ENCODE assay signal across 19 cellular contexts in genomic region chr17:43952351-43952723, GRCh38. TPM values are rescaled to one million over a fixed set of nuclear protein-coding genes. Genes with fewer than 3 reads are reported as not detected.
DNase-seq lines count a peak whose midpoint lies in the region; ATAC-seq and TF ChIP-seq lines count a peak whose summit lies in the region.
"Had no signal": no experiment of that assay in that cellular context is flagged by ENCODE, and none has a peak within 500 bp of the region (broad histone marks: within the 10 kb centered on the region; RNA-seq: fewer than 3 reads in every experiment).

No MANE protein-coding gene starts in this region.

- H3K27ac ChIP-seq in brain microvascular endothelial cell = no peak overlapping the region
- H3K27ac ChIP-seq: 22Rv1, sigmoid colon, stomach had no signal

- no peak for ATAC-seq in stimulated activated effector memory CD8-positive, alpha-beta T cell treated with anti-CD3 and anti-CD28 coated beads, Interleukin-12 subunit alpha, Interleukin-12 subunit beta, amount 100 ng/mL, for 72 hours
- ATAC-seq: HCT116; natural killer cell treated with Interleukin-12 subunit alpha and Interleukin-12 subunit beta and Interleukin-15 and Interleukin-18, amount 100 ng/mL, for 72 hours had no signal

- H3K36me3 ChIP-seq in brain microvascular endothelial cell (replicated peaks) = no peaks in the 10 kb centered on the region
- H3K36me3 ChIP-seq: sigmoid colon, stomach had no signal

- no peaks in the 10 kb centered on the region for H3K36me3 Mint-ChIP-seq in stimulated activated effector memory CD8-positive, alpha-beta T cell treated with anti-CD3 and anti-CD28 coated beads, Interleukin-12 subunit alpha, Interleukin-12 subunit beta, amount 100 ng/mL, for 72 hours
- no peaks in the 10 kb centered on the region for H3K36me3 Mint-ChIP-seq in activated naive CD8-positive, alpha-beta T cell treated with anti-CD3 and anti-CD28 coated beads for 36 hours
- H3K36me3 Mint-ChIP-seq: natural killer cell treated with Interleukin-12 subunit alpha and Interleukin-12 subunit beta and Interleukin-15 and Interleukin-18, amount 100 ng/mL, for 72 hours had no signal

- peaks cover 64% of the 10 kb centered on the region for H3K27me3 Mint-ChIP-seq in activated naive CD8-positive, alpha-beta T cell treated with anti-CD3 and anti-CD28 coated beads for 36 hours

- TF ChIP-seq CTCF in brain microvascular endothelial cell (IDR thresholded peaks at IDR 0.05; ENCODE audit: low read depth, low read length, missing control alignments) = no peak

- H3K4me3 Mint-ChIP-seq in stimulated activated effector memory CD8-positive, alpha-beta T cell treated with anti-CD3 and anti-CD28 coated beads, Interleukin-12 subunit alpha, Interleukin-12 subunit beta, amount 100 ng/mL, for 72 hours = peak overlapping the region; percentile 37
- H3K4me3 Mint-ChIP-seq in activated naive CD8-positive, alpha-beta T cell treated with anti-CD3 and anti-CD28 coated beads for 36 hours = no peak overlapping the region
- H3K4me3 Mint-ChIP-seq: natural killer cell treated with Interleukin-12 subunit alpha and Interleukin-12 subunit beta and Interleukin-15 and Interleukin-18, amount 100 ng/mL, for 72 hours had no signal

- H3K27me3 ChIP-seq in brain microvascular endothelial cell (replicated peaks) = peaks cover 37% of the 10 kb centered on the region

- peak; percentile 88 for DNase-seq in NCI-H82 (lab: John Stamatoyannopoulos, UW)
- no peak for DNase-seq in NCI-H82 treated with DMSO at 0.1 percent for 48 hours (lab: John Stamatoyannopoulos, UW; ENCODE audit: unreplicated experiment)
- DNase-seq in astrocyte of the hippocampus (ENCODE audit: low read depth, low spot score) = peak; percentile 51
- DNase-seq in islet precursor cell = peak; percentile 84
- no peak for DNase-seq in stimulated activated effector memory CD8-positive, alpha-beta T cell treated with anti-CD3 and anti-CD28 coated beads, Interleukin-12 subunit alpha, Interleukin-12 subunit beta, amount 100 ng/mL, for 72 hours (ENCODE audit: low spot score in 2 of 2)
- no peak for DNase-seq in brain microvascular endothelial cell
- no peak for DNase-seq in stimulated activated CD4-positive, alpha-beta T cell treated with anti-CD3 and anti-CD28 coated beads, Interleukin-4, amount 100 ng/mL, for 4 hours
- DNase-seq in activated naive CD8-positive, alpha-beta T cell treated with anti-CD3 and anti-CD28 coated beads for 36 hours = no peak
- DNase-seq: activated CD4-positive, CD25-positive, alpha-beta regulatory T cell treated with anti-CD3 and anti-CD28 coated beads, Interleukin-2, amount 50 U/mL, for 72 hours; activated T-cell treated with anti-CD3 and anti-CD28 coated beads for 4 hours; effector CD4-positive, alpha-beta T cell; MV-4-11; NCI-H2171 treated with DMSO at 0.1 percent for 48 hours; sigmoid colon; stomach had no signal

- no peak overlapping the region for H3K4me3 ChIP-seq in brain microvascular endothelial cell (ENCODE audit: low read depth, low read length)
- H3K4me3 ChIP-seq: sigmoid colon had no signal

- H3K4me1 Mint-ChIP-seq in stimulated activated effector memory CD8-positive, alpha-beta T cell treated with anti-CD3 and anti-CD28 coated beads, Interleukin-12 subunit alpha, Interleukin-12 subunit beta, amount 100 ng/mL, for 72 hours = peaks cover 11% of the 10 kb centered on the region
- peaks cover 3% of the 10 kb centered on the region for H3K4me1 Mint-ChIP-seq in activated naive CD8-positive, alpha-beta T cell treated with anti-CD3 and anti-CD28 coated beads for 36 hours

- no peak overlapping the region for H3K27ac Mint-ChIP-seq in stimulated activated effector memory CD8-positive, alpha-beta T cell treated with anti-CD3 and anti-CD28 coated beads, Interleukin-12 subunit alpha, Interleukin-12 subunit beta, amount 100 ng/mL, for 72 hours
- no peak overlapping the region for H3K27ac Mint-ChIP-seq in activated naive CD8-positive, alpha-beta T cell treated with anti-CD3 and anti-CD28 coated beads for 36 hours
- H3K27ac Mint-ChIP-seq: natural killer cell treated with Interleukin-12 subunit alpha and Interleukin-12 subunit beta and Interleukin-15 and Interleukin-18, amount 100 ng/mL, for 72 hours had no signal

- in situ Hi-C loops in brain microvascular endothelial cell (cut with HindIII; ENCODE audit: low pct_ligation_motif_present, low sequenced_read_pairs) = no loop called here

- H3K9me3 Mint-ChIP-seq in stimulated activated effector memory CD8-positive, alpha-beta T cell treated with anti-CD3 and anti-CD28 coated beads, Interleukin-12 subunit alpha, Interleukin-12 subunit beta, amount 100 ng/mL, for 72 hours = no peaks in the 10 kb centered on the region
- no peaks in the 10 kb centered on the region for H3K9me3 Mint-ChIP-seq in activated naive CD8-positive, alpha-beta T cell treated with anti-CD3 and anti-CD28 coated beads for 36 hours
- H3K9me3 Mint-ChIP-seq: natural killer cell treated with Interleukin-12 subunit alpha and Interleukin-12 subunit beta and Interleukin-15 and Interleukin-18, amount 100 ng/mL, for 72 hours had no signal

RNA-seq across cellular contexts. Expression of gene PYY, which starts 1.4 kb away (rescaled TPM):
- total RNA-seq in activated naive CD8-positive, alpha-beta T cell treated with anti-CD3 and anti-CD28 coated beads for 36 hours = not detected
- total RNA-seq: fibroblast of villous mesenchyme; natural killer cell treated with Interleukin-12 subunit alpha and Interleukin-12 subunit beta and Interleukin-15 and Interleukin-18, amount 100 ng/mL, for 72 hours had no signal

RNA-seq across cellular contexts. Expression of gene PPY, which starts 10.1 kb away (rescaled TPM):
- not detected for total RNA-seq in activated naive CD8-positive, alpha-beta T cell treated with anti-CD3 and anti-CD28 coated beads for 36 hours
- total RNA-seq: fibroblast of villous mesenchyme; natural killer cell treated with Interleukin-12 subunit alpha and Interleukin-12 subunit beta and Interleukin-15 and Interleukin-18, amount 100 ng/mL, for 72 hours; sigmoid colon; stomach had no signal

RNA-seq across cellular contexts. Expression of gene MPP2, which starts 45.0 kb away (rescaled TPM):
- total RNA-seq in activated naive CD8-positive, alpha-beta T cell treated with anti-CD3 and anti-CD28 coated beads for 36 hours = 1 to 10 TPM; 5.2 to 6.5 TPM

RNA-seq across cellular contexts. Expression of gene NAGS, which starts 52.1 kb away (rescaled TPM):
- 1 to 10 TPM in 1 of 2 experiments, under 1 TPM in 1; 0.82 to 1.1 TPM for total RNA-seq in activated naive CD8-positive, alpha-beta T cell treated with anti-CD3 and anti-CD28 coated beads for 36 hours

Comparison
In these comparisons a context has a peak if more than half of its experiments do, and no peak if none do; other contexts are left out.
1. DNase-seq: peak in NCI-H82 (single experiment), astrocyte of the hippocampus (single experiment) and islet precursor cell (single experiment); none in NCI-H82 treated with DMSO at 0.1 percent for 48 hours (single experiment), stimulated activated effector memory CD8-positive, alpha-beta T cell treated with anti-CD3 and anti-CD28 coated beads, Interleukin-12 subunit alpha, Interleukin-12 subunit beta, amount 100 ng/mL, for 72 hours (0 of 2), brain microvascular endothelial cell (single experiment), stimulated activated CD4-positive, alpha-beta T cell treated with anti-CD3 and anti-CD28 coated beads, Interleukin-4, amount 100 ng/mL, for 4 hours (0 of 2) and activated naive CD8-positive, alpha-beta T cell treated with anti-CD3 and anti-CD28 coated beads for 36 hours (single experiment).